9 cellular contexts compared by ENCODE assay signal in the genomic region with DNA sequence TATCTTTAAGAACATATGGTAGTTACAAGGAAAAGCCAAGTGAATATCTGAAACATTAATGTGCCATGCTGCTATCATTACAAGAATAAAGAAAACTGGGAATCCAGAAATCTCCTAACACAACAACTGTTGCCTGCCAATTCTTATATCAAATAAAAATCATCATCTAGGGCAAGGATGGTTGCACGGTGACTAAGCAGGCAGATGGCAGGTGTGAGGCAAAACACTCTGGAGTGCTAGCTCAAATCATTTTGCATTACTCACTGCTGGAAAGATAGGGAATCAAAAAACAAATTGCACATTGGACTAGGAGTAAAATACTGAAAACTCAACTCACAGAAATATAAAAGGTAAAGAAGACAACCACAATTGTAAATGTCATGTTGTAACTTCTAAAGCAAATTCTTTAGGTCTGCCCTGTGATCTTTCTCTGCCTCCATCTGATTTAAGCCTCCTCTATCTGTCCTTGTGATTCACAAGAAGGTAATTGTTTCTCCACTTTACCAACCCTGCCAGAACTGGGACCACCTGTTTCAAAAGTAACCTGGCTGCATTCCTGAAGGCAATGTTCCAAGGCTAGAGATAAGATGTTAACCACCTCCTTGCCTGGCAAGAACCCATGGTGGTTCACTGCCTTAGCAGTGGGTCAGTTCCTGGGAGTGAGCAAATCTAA. TPM values are rescaled to one million over a fixed set of nuclear protein-coding genes. Genes with fewer than 3 reads are reported as not detected.
DNase-seq lines count a peak whose midpoint lies in the region; ATAC-seq and TF ChIP-seq lines count a peak whose summit lies in the region.
"Had no signal": no experiment of that assay in that cellular context is flagged by ENCODE, and none has a peak within 500 bp of the region (broad histone marks: within the 10 kb centered on the region; RNA-seq: fewer than 3 reads in every experiment).

No MANE protein-coding gene starts in this region.

- H3K36me3 Mint-ChIP-seq in HFFc6 (ENCODE audit: low read depth): no peaks in the 10 kb centered on the region
- H3K36me3 Mint-ChIP-seq in endothelial cell (ENCODE audit: low read depth, unreplicated experiment): no peaks in the 10 kb centered on the region
- H3K36me3 Mint-ChIP-seq: naive thymus-derived CD4-positive, alpha-beta T cell had no signal

- H2BK5ac ChIP-seq in neuronal stem cell (ENCODE audit: low read length): no peak overlapping the region

- H2BK12ac ChIP-seq in neuronal stem cell (ENCODE audit: low read length): no peak overlapping the region

- no peak overlapping the region for H4K91ac ChIP-seq in neuronal stem cell (ENCODE audit: low read depth, low read length, poor library complexity)

- no peak overlapping the region for H4K8ac ChIP-seq in neuronal stem cell (ENCODE audit: low read depth, low read length)

- WGBS in neuronal stem cell (ENCODE audit: extremely low coverage in 2 of 2, insufficient read length in 2 of 2, insufficient replicate concordance in 1 of 2), 2 donors: no CpG with 5 or more reads among the region's 1 CpG

- H3K18ac ChIP-seq in neuronal stem cell (ENCODE audit: low read length): no peak overlapping the region

- TF ChIP-seq CTCF in HFFc6 (IDR thresholded peaks at IDR 0.05) (no peak), endothelial cell (IDR thresholded peaks at IDR 0.05; ENCODE audit: unreplicated experiment) (no peak)

- H2AFZ ChIP-seq in neuronal stem cell (ENCODE audit: low read length): no peak overlapping the region

- H3K9me3 ChIP-seq in skeletal muscle satellite cell (replicated peaks; ENCODE audit: low read length) (no peaks in the 10 kb centered on the region), neuronal stem cell (replicated peaks in 1 of 2; ENCODE audit: control insufficient read depth in 2 of 2, insufficient read depth in 1 of 2, low read depth in 1 of 2, low read length in 2 of 2) (no peaks in the 10 kb centered on the region)

- no peak overlapping the region for H2BK120ac ChIP-seq in neuronal stem cell (ENCODE audit: low read depth, low read length)

- no peak for ATAC-seq in GM19035 (IDR thresholded peaks at IDR 0.05; ENCODE audit: unreplicated experiment)

- H3K36me3 ChIP-seq in skeletal muscle satellite cell (ENCODE audit: insufficient read depth, low read length) (no peaks in the 10 kb centered on the region), neuronal stem cell (replicated peaks in 1 of 2; ENCODE audit: control insufficient read depth in 2 of 2, insufficient read depth in 2 of 2, low read length in 2 of 2) (no peaks in the 10 kb centered on the region)

- H3K23ac ChIP-seq in neuronal stem cell (ENCODE audit: low read depth, low read length, poor library complexity): no peak overlapping the region

- H3K4me1 ChIP-seq in skeletal muscle satellite cell (ENCODE audit: control insufficient read depth, insufficient read depth, low read length) (peaks cover 24% of the 10 kb centered on the region), neuronal stem cell (ENCODE audit: control insufficient read depth in 2 of 2, insufficient read depth in 1 of 2, low read depth in 1 of 2, low read length in 2 of 2) (peaks cover 0 to 4% of the 10 kb centered on the region in 2 donors)

- no peak overlapping the region for H3K4ac ChIP-seq in neuronal stem cell (ENCODE audit: low read length)

- H3K27ac ChIP-seq in neuronal stem cell (replicated peaks; ENCODE audit: low read length): no peak overlapping the region

- DNase-seq in HFFc6: peak; percentile 15
- DNase-seq in NCI-H69 (lab: John Stamatoyannopoulos, UW): peak; percentile 74
- DNase-seq in glomerular visceral epithelial cell (ENCODE audit: extremely low spot score): peak; percentile 68
- no peak for DNase-seq in neuronal stem cell (ENCODE audit: low spot score)
- DNase-seq in activated T-cell treated with anti-CD3 and anti-CD28 coated beads, Interleukin-2, amount 50 U/mL, for 1 hour: no peak
- DNase-seq in endothelial cell (ENCODE audit: low spot score): no peak

- H3K4me1 Mint-ChIP-seq in HFFc6 (ENCODE audit: low read depth) (peaks cover 23% of the 10 kb centered on the region), endothelial cell (ENCODE audit: unreplicated experiment) (peaks cover 11% of the 10 kb centered on the region)

- H3K79me1 ChIP-seq in neuronal stem cell (ENCODE audit: low read depth, low read length): no peaks in the 10 kb centered on the region

- H3K4me2 ChIP-seq in skeletal muscle satellite cell (ENCODE audit: low read length) (peak overlapping the region; percentile 13), neuronal stem cell (ENCODE audit: insufficient read depth, low read length, poor library complexity, severe bottlenecking) (no peak overlapping the region)

- no peak overlapping the region for H2BK15ac ChIP-seq in neuronal stem cell (ENCODE audit: low read length)

- H3K27ac Mint-ChIP-seq in HFFc6: no peak overlapping the region
- H3K27ac Mint-ChIP-seq in endothelial cell (ENCODE audit: unreplicated experiment): no peak overlapping the region
- H3K27ac Mint-ChIP-seq: naive thymus-derived CD4-positive, alpha-beta T cell had no signal

- H3K4me3 ChIP-seq in skeletal muscle satellite cell (ENCODE audit: low read length) (no peak overlapping the region), neuronal stem cell (ENCODE audit: low read length in 2 of 2) (no peak overlapping the region)

- H3K4me3 Mint-ChIP-seq in HFFc6 (no peak overlapping the region), endothelial cell (ENCODE audit: unreplicated experiment) (no peak overlapping the region)

- H3K9ac ChIP-seq in skeletal muscle satellite cell (ENCODE audit: low read depth, low read length) (no peak overlapping the region), neuronal stem cell (ENCODE audit: low read depth, low read length, poor library complexity) (no peak overlapping the region)

- H3K14ac ChIP-seq in neuronal stem cell (ENCODE audit: low read length): no peak overlapping the region

- no peaks in the 10 kb centered on the region for H3K9me3 Mint-ChIP-seq in HFFc6
- no peaks in the 10 kb centered on the region for H3K9me3 Mint-ChIP-seq in endothelial cell (ENCODE audit: unreplicated experiment)
- H3K9me3 Mint-ChIP-seq: naive thymus-derived CD4-positive, alpha-beta T cell had no signal

- no peak overlapping the region for H2AK5ac ChIP-seq in neuronal stem cell (ENCODE audit: low read depth, low read length)

- H3K27me3 Mint-ChIP-seq in HFFc6 (ENCODE audit: insufficient read depth) (no peaks in the 10 kb centered on the region; the same call in 1 of the 2 replicates), endothelial cell (ENCODE audit: unreplicated experiment) (no peaks in the 10 kb centered on the region)

- no peaks in the 10 kb centered on the region for H3K27me3 ChIP-seq in skeletal muscle satellite cell (ENCODE audit: control insufficient read depth, insufficient read depth, low read length)
- no peaks in the 10 kb centered on the region for H3K27me3 ChIP-seq in neuronal stem cell (ENCODE audit: control insufficient read depth in 3 of 3, insufficient read depth in 3 of 3, low read depth in 1 of 3, low read length in 3 of 3)

RNA-seq across cellular contexts. Expression of a gene that starts 33.0 kb away (rescaled TPM):
- total RNA-seq in HFFc6 (2021; fragmentation: NEBNext Ultra II Directional; extraction: Animal tissue kit (Norgen Biotek cat#: 25700)): 1 to 10 TPM; 2.9 to 3.8 (median 3.3) TPM
- 3.3 and 4.1 TPM in 2 replicates for total RNA-seq in skeletal muscle satellite cell (2012; rRNA removed)
- polyA plus RNA-seq in neuronal stem cell (2013, experiment 1 of 2): 6.9 TPM
- polyA plus RNA-seq in neuronal stem cell (2013, experiment 2 of 2): 7.0 TPM
- 3.6 TPM for total RNA-seq in endothelial cell (ENCODE audit: unreplicated experiment)

Comparison
In these comparisons a context has a peak if more than half of its experiments do, and no peak if none do; other contexts are left out.
1. DNase-seq: peak in HFFc6 (single experiment), NCI-H69 (single experiment) and glomerular visceral epithelial cell (single experiment); none in neuronal stem cell (single experiment), activated T-cell treated with anti-CD3 and anti-CD28 coated beads, Interleukin-2, amount 50 U/mL, for 1 hour (single experiment) and endothelial cell (single experiment).